7 cellular contexts compared by ENCODE assay signal in genomic region chr3:6439824-6440223, GRCh38.
"Had no signal": no experiment of that assay in that cellular context is flagged by ENCODE, and none has a peak within 500 bp of the region (broad histone marks: within the 10 kb centered on the region; RNA-seq: fewer than 3 reads in every experiment).

No MANE protein-coding gene starts in this region.

- H3K4me1 ChIP-seq: HAP-1 had no signal

- H3K27ac ChIP-seq: HL-60 had no signal

- H3K36me3 ChIP-seq: HAP-1 had no signal

- H2AFZ ChIP-seq: GM23338 had no signal

- H3K4me2 ChIP-seq: GM23338 had no signal

- H3K9me3 ChIP-seq: HAP-1 had no signal

- DNase-seq: H7, HFFc6, KG1 had no signal

- ATAC-seq: GM23338, HCT116 had no signal

- H3K4me3 ChIP-seq: GM23338, HAP-1 had no signal
